ENCODE assay signal across 1 cellular context in genomic region chr6:30955367-30956042, GRCh38.
TF ChIP-seq lines count a peak whose summit lies in the region.

No MANE protein-coding gene starts in this region.

TF ChIP-seq in K562, 482 proteins besides CTCF, POLR2A, EP300 and RAD21 (continued from another document and continues in another):
- peak; percentile 80; the same call in 1 of the 2 replicates for TF ChIP-seq XRCC5 (IDR thresholded peaks at IDR 0.05; ENCODE audit: low read depth, low read length)
- no peak for TF ChIP-seq THAP7 (CRISPR knock-in tag; IDR thresholded peaks at IDR 0.05)
- peak; percentile 96 for TF ChIP-seq HMGN3 (IDR thresholded peaks at IDR 0.05; ENCODE audit: borderline replicate concordance, extremely low read depth, insufficient read length, low read depth, low read length)
- peak; percentile 77 for TF ChIP-seq HNRNPLL (IDR thresholded peaks at IDR 0.05; ENCODE audit: low read depth, low read length, poor library complexity, severe bottlenecking)
- peak; percentile 65 for TF ChIP-seq MGA (IDR thresholded peaks at IDR 0.05)
- TF ChIP-seq TAF7 (tag; IDR thresholded peaks at IDR 0.05) = peak; percentile 100
- peak; percentile 95 for TF ChIP-seq ZEB2 (IDR thresholded peaks at IDR 0.05)
- 0 out of 2 replicates have a peak, but pooled peaks have one; percentile 35 for TF ChIP-seq ZNF143 (CRISPR knock-in tag; IDR thresholded peaks at IDR 0.05)
- TF ChIP-seq DIDO1 (tag; IDR thresholded peaks at IDR 0.05; ENCODE audit: low read depth) = peak; percentile 83; the same call in 1 of the 2 replicates
- no peak for TF ChIP-seq HNRNPUL1 (IDR thresholded peaks at IDR 0.05; ENCODE audit: low read length)
- TF ChIP-seq BRD4 (IDR thresholded peaks at IDR 0.05) = peak; percentile 77; the same call in 1 of the 2 replicates
- TF ChIP-seq HDAC1 (IDR thresholded peaks at IDR 0.05) = peak in 1 of 2 experiments; percentile 63; a peak in 2 of 4 replicates
- TF ChIP-seq POLR2AphosphoS5 (IDR thresholded peaks at IDR 0.05; ENCODE audit: control insufficient read depth, insufficient read depth, low read depth, low read length) = peak; percentile 61; the same call in 1 of the 2 replicates
- peak; percentile 33 to 58 for TF ChIP-seq E2F6 (IDR thresholded peaks at IDR 0.05; ENCODE audit: borderline replicate concordance in 1 of 2, extremely low read depth in 1 of 2, insufficient read depth in 1 of 2, insufficient read length in 1 of 2, low read depth in 1 of 2, low read length in 1 of 2, poor library complexity in 1 of 2, severe bottlenecking in 1 of 2)
- TF ChIP-seq BHLHE40 (IDR thresholded peaks at IDR 0.05; ENCODE audit: low read length) = peak; percentile 12; the same call in 1 of the 2 replicates
- peak; percentile 48 for TF ChIP-seq RBM22 (IDR thresholded peaks at IDR 0.05; ENCODE audit: low read depth, low read length, poor library complexity, severe bottlenecking)
- TF ChIP-seq GATAD2A (IDR thresholded peaks at IDR 0.05) = no peak
- TF ChIP-seq NEUROD1 (IDR thresholded peaks at IDR 0.05; ENCODE audit: borderline replicate concordance, low read depth, low read length, partially characterized antibody) = peak; percentile 91
- TF ChIP-seq ZBTB40 (IDR thresholded peaks at IDR 0.05) = peak; percentile 97
- no peak for TF ChIP-seq ZBTB40 (CRISPR knock-in tag; IDR thresholded peaks at IDR 0.05)
- peak in 2 of 3 experiments; percentile 60 to 79 for TF ChIP-seq YY1 (IDR thresholded peaks at IDR 0.05; ENCODE audit: borderline replicate concordance in 1 of 3, control insufficient read depth in 1 of 3, extremely low read depth in 1 of 3, insufficient read depth in 3 of 3, insufficient read length in 1 of 3, insufficient replicate concordance in 2 of 3, low read depth in 1 of 3, low read length in 2 of 3)
- TF ChIP-seq LEF1 (IDR thresholded peaks at IDR 0.05) = peak; percentile 68
- peak; percentile 75 for TF ChIP-seq CREB3L1 (IDR thresholded peaks at IDR 0.05; ENCODE audit: borderline replicate concordance, low read depth)
- TF ChIP-seq TBL1XR1 (IDR thresholded peaks at IDR 0.05; ENCODE audit: low read length in 2 of 2) = peak in 1 of 2 experiments; percentile 70; a peak in 2 of 4 replicates
- TF ChIP-seq ZNF395 (CRISPR knock-in tag; IDR thresholded peaks at IDR 0.05) = peak; percentile 82
- no peak for TF ChIP-seq PRPF4 (IDR thresholded peaks at IDR 0.05; ENCODE audit: insufficient read depth, low read depth, low read length, poor library complexity, severe bottlenecking)
